Comparison of ENCODE assay signal across 8 cellular contexts in the genomic region with DNA sequence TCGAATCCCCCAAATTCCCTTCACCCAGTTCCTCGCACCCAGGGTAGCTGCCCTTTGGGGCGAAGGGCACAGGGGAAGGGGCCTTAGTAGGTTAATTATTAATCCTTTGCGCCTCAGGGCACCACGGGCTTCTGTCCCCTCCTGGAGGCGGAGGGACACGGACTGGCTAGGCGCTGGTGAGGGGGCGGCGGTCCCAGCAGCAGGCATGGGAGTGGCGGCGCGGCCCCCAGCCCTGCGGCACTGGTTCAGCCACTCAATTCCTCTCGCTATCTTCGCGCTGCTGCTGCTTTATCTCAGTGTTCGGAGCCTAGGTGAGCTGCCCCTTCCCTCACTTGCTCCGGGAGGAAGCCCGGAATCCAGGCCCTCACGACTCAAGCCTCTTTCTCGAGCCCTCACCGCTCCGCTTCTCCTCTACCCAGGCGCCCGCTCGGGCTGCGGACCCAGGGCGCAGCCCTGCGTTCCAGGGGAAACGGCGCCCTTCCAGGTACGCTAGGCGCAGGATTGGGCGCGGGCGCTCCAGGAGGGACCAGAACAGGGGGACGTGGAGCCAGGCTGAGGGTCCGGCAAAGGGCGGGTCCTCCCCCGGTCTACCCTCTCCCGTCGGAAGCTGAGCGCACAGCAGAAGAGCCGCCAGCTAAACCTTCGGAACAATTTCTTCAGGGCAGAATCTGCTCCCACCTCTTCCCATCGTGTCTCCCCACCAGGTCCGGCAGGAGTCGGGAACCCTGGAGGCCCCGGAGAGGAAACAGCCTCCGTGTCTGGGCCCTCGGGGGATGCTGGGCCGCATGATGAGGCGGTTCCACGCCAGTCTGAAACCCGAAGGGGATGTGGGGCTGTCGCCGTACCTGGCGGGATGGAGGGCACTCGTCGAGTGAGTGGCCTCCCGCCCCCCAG. TPM values are rescaled to one million over a fixed set of nuclear protein-coding genes. Genes with fewer than 3 reads are reported as not detected.
DNase-seq lines count a peak whose midpoint lies in the region; ATAC-seq, FAIRE-seq and TF ChIP-seq lines count a peak whose summit lies in the region.

TSS of gene GLTPD2 (plus strand) at position 158 of the 894 bp plus-strand sequence. CDS start at position 206, 48 bp downstream.

- H3K36me3 ChIP-seq in subcutaneous abdominal adipose tissue (ENCODE audit: control insufficient read depth in 5 of 5, insufficient read depth in 5 of 5, low read length in 5 of 5): no peaks in the 10 kb centered on the region

- DNase-seq in AG10803 (ENCODE audit: low read depth) (no peak), islet precursor cell (peak; percentile 76), RCC 7860 (ENCODE audit: low spot score) (no peak)
- DNase-seq in activated naive CD8-positive, alpha-beta T cell treated with anti-CD3 and anti-CD28 coated beads for 36 hours: no peak
- DNase-seq in stimulated activated CD4-positive, alpha-beta T cell treated with anti-CD3 and anti-CD28 coated beads, Interleukin-1b, Interleukin-23, amount 100 ng/mL, for 48 hours: no peak

- ATAC-seq in GM21825 (IDR thresholded peaks at IDR 0.05; ENCODE audit: unreplicated experiment) (peak; percentile 4), HG03196 (IDR thresholded peaks at IDR 0.05; ENCODE audit: unreplicated experiment) (no peak)

- no peaks in the 10 kb centered on the region for H3K9me3 Mint-ChIP-seq in activated naive CD8-positive, alpha-beta T cell treated with anti-CD3 and anti-CD28 coated beads for 36 hours

- H3K27ac Mint-ChIP-seq in activated naive CD8-positive, alpha-beta T cell treated with anti-CD3 and anti-CD28 coated beads for 36 hours: no peak within 1 kb of the TSS

- peaks cover 7 to 55% (median 48%) of the 10 kb centered on the region in 5 donors for H3K4me1 ChIP-seq in subcutaneous abdominal adipose tissue (ENCODE audit: control insufficient read depth in 5 of 5, insufficient read depth in 5 of 5, low read length in 5 of 5)

- FAIRE-seq in RCC 7860 (lab: Jason Lieb, UNC): no peak

- H3K4me1 Mint-ChIP-seq in activated naive CD8-positive, alpha-beta T cell treated with anti-CD3 and anti-CD28 coated beads for 36 hours: peaks cover 21% of the 10 kb centered on the region

- H3K4me3 ChIP-seq in AG10803 (ENCODE audit: low read length) (peak within 1 kb of the TSS; percentile 71), subcutaneous abdominal adipose tissue (ENCODE audit: low read depth in 1 of 5, low read length in 5 of 5) (peak within 1 kb of the TSS in 4 of 5 donors; percentile 57 to 78 (median 76))

- H3K9ac ChIP-seq in subcutaneous abdominal adipose tissue (ENCODE audit: low read length in 5 of 5): peak within 1 kb of the TSS in 4 of 5 donors; percentile 78 to 83 (median 81)

- H3K4me3 Mint-ChIP-seq in activated naive CD8-positive, alpha-beta T cell treated with anti-CD3 and anti-CD28 coated beads for 36 hours: peak within 1 kb of the TSS; percentile 80

- peaks cover 60% of the 10 kb centered on the region for H3K27me3 Mint-ChIP-seq in activated naive CD8-positive, alpha-beta T cell treated with anti-CD3 and anti-CD28 coated beads for 36 hours

- no peaks in the 10 kb centered on the region for H3K36me3 Mint-ChIP-seq in activated naive CD8-positive, alpha-beta T cell treated with anti-CD3 and anti-CD28 coated beads for 36 hours

- peaks cover 8 to 15% (median 13%) of the 10 kb centered on the region in 5 donors for H3K27me3 ChIP-seq in subcutaneous abdominal adipose tissue (ENCODE audit: control insufficient read depth in 5 of 5, insufficient read depth in 4 of 5, low read length in 5 of 5)

- H3K27ac ChIP-seq in subcutaneous abdominal adipose tissue (ENCODE audit: low read depth, low read length): peak within 1 kb of the TSS; percentile 63

- no peaks in the 10 kb centered on the region for H3K9me3 ChIP-seq in subcutaneous abdominal adipose tissue (ENCODE audit: control insufficient read depth in 5 of 5, low read length in 5 of 5)

- TF ChIP-seq CTCF in AG10803 (conservative IDR thresholded peaks at IDR 0.05; ENCODE audit: low read length): no peak

RNA-seq across cellular contexts. Expression of gene GLTPD2, which starts in this region (rescaled TPM):
- not detected for total RNA-seq in activated naive CD8-positive, alpha-beta T cell treated with anti-CD3 and anti-CD28 coated beads for 36 hours
